Comparison of ENCODE assay signal across 27 cellular contexts in the genomic region with DNA sequence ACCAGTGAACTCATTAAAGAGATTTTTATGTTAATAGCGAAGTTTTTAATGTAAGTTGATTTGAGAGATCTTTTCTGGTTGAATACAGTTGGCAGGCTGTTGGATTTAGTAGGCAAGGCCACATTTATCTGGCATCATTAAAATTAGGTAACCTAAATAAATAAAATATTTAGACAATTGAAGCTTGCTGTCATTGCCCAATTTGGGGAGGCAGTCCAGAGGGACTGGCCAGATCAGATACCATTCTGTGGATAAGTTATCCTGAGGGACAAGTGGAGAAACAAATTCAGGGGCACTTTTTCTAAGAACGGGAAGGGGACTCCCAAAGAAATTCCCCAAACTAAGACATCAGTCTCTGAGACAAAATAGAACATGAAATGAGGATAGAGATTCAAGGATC.
"Had no signal": no experiment of that assay in that cellular context is flagged by ENCODE, and none has a peak within 500 bp of the region (broad histone marks: within the 10 kb centered on the region; RNA-seq: fewer than 3 reads in every experiment).

No MANE protein-coding gene starts in this region.

- H3K9me3 ChIP-seq: stomach, suprapubic skin, testis, thoracic aorta, thyroid gland, tibial artery, tibial nerve, transverse colon, upper lobe of left lung, upper lobe of right lung, uterus, vagina had no signal

- H3K27me3 ChIP-seq: stomach, suprapubic skin, testis, thyroid gland, tibial artery, tibial nerve, transverse colon, upper lobe of left lung, upper lobe of right lung, uterus, vagina had no signal

- H3K36me3 ChIP-seq: stomach, suprapubic skin, thoracic aorta, thyroid gland, tibial artery, tibial nerve, transverse colon, upper lobe of left lung, upper lobe of right lung, uterus, vagina had no signal

- H3K27ac ChIP-seq: stomach, suprapubic skin, testis, thoracic aorta, thyroid gland, tibial artery, tibial nerve, transverse colon, upper lobe of left lung, upper lobe of right lung, uterus, vagina had no signal

- DNase-seq: stimulated activated CD4-positive, alpha-beta T cell treated with anti-CD3 and anti-CD28 coated beads, Interleukin-2, amount 100 ng/mL, for 48 hours; stimulated activated CD4-positive, alpha-beta T cell treated with anti-CD3 and anti-CD28 coated beads, Interleukin-4, amount 100 ng/mL, for 1 hour; stimulated activated CD4-positive, alpha-beta T cell treated with anti-CD3 and anti-CD28 coated beads, Interleukin-4, amount 100 ng/mL, for 24 hours; stimulated activated CD4-positive, alpha-beta T cell treated with anti-CD3 and anti-CD28 coated beads, Interleukin-4, amount 100 ng/mL, for 4 hours; stimulated activated CD8-positive, alpha-beta memory T cell treated with anti-CD3 and anti-CD28 coated beads, Interleukin-4, amount 100 ng/mL, for 48 hours; stimulated activated naive B cell treated with anti-CD40 and anti-IgM and Interleukin-4, amounts not matched to agents 10 μg/mL and 1 μg/mL and 100 μg/mL, for 72 hours; stimulated activated naive CD4-positive, alpha-beta T cell; stimulated activated naive CD4-positive, alpha-beta T cell treated with Interleukin-2 at 50 U/mL for 16 hours; stimulated activated naive CD8-positive, alpha-beta T cell treated with anti-CD3 and anti-CD28 coated beads, Interleukin-15, amount 100 ng/mL, for 72 hours; stimulated activated naive CD8-positive, alpha-beta T cell treated with anti-CD3 and anti-CD28 coated beads, Interleukin-15, Interleukin-2, amounts not matched to agents 100 U/mL and 50 U/mL, for 24 hours; stomach; substantia nigra; testis; thyroid gland; tibial artery; transverse colon; trophoblast cell; upper lobe of left lung; upper lobe of right lung; uterus had no signal

- H3K36me3 Mint-ChIP-seq: stimulated activated memory B cell treated with anti-CD40 and anti-IgM and Interleukin-4, amounts not matched to agents 10 μg/mL and 1 μg/mL and 100 μg/mL, for 72 hours; stimulated activated naive B cell treated with anti-CD40 and anti-IgM and Interleukin-4, amounts not matched to agents 10 μg/mL and 1 μg/mL and 100 μg/mL, for 72 hours; type B pancreatic cell had no signal

- H3K4me3 ChIP-seq: stomach, suprapubic skin, testis, thoracic aorta, thyroid gland, tibial artery, tibial nerve, transverse colon, upper lobe of left lung, upper lobe of right lung, uterus, vagina had no signal

- H3K9me3 Mint-ChIP-seq: stimulated activated memory B cell treated with anti-CD40 and anti-IgM and Interleukin-4, amounts not matched to agents 10 μg/mL and 1 μg/mL and 100 μg/mL, for 72 hours; stimulated activated naive CD8-positive, alpha-beta T cell treated with anti-CD3 and anti-CD28 coated beads, Interleukin-15, amount 100 ng/mL, for 72 hours had no signal

- ATAC-seq: stimulated activated memory B cell treated with anti-CD40 and anti-IgM and Interleukin-4, amounts not matched to agents 10 μg/mL and 1 μg/mL and 100 μg/mL, for 72 hours; stimulated activated naive B cell treated with anti-CD40 and anti-IgM and Interleukin-4, amounts not matched to agents 10 μg/mL and 1 μg/mL and 100 μg/mL, for 72 hours; stimulated activated naive CD8-positive, alpha-beta T cell treated with anti-CD3 and anti-CD28 coated beads, Interleukin-15, amount 100 ng/mL, for 72 hours; stimulated activated naive CD8-positive, alpha-beta T cell treated with anti-CD3 and anti-CD28 coated beads, Interleukin-15, Interleukin-2, amounts not matched to agents 100 U/mL and 50 U/mL, for 24 hours; upper lobe of right lung had no signal

- H3K4me1 ChIP-seq: suprapubic skin, testis, thyroid gland, tibial artery, tibial nerve, transverse colon, upper lobe of left lung, upper lobe of right lung, uterus, vagina had no signal

- H3K27me3 Mint-ChIP-seq: stimulated activated memory B cell treated with anti-CD40 and anti-IgM and Interleukin-4, amounts not matched to agents 10 μg/mL and 1 μg/mL and 100 μg/mL, for 72 hours; stimulated activated naive B cell treated with anti-CD40 and anti-IgM and Interleukin-4, amounts not matched to agents 10 μg/mL and 1 μg/mL and 100 μg/mL, for 72 hours had no signal

- H3K4me3 Mint-ChIP-seq: stimulated activated memory B cell treated with anti-CD40 and anti-IgM and Interleukin-4, amounts not matched to agents 10 μg/mL and 1 μg/mL and 100 μg/mL, for 72 hours; stimulated activated naive B cell treated with anti-CD40 and anti-IgM and Interleukin-4, amounts not matched to agents 10 μg/mL and 1 μg/mL and 100 μg/mL, for 72 hours; stimulated activated naive CD8-positive, alpha-beta T cell treated with anti-CD3 and anti-CD28 coated beads, Interleukin-15, amount 100 ng/mL, for 72 hours; stimulated activated naive CD8-positive, alpha-beta T cell treated with anti-CD3 and anti-CD28 coated beads, Interleukin-15, Interleukin-2, amounts not matched to agents 100 ng/mL and 50 ng/mL, for 24 hours; type B pancreatic cell had no signal

- H3K27ac Mint-ChIP-seq: stimulated activated memory B cell treated with anti-CD40 and anti-IgM and Interleukin-4, amounts not matched to agents 10 μg/mL and 1 μg/mL and 100 μg/mL, for 72 hours; stimulated activated naive B cell treated with anti-CD40 and anti-IgM and Interleukin-4, amounts not matched to agents 10 μg/mL and 1 μg/mL and 100 μg/mL, for 72 hours; stimulated activated naive CD8-positive, alpha-beta T cell treated with anti-CD3 and anti-CD28 coated beads, Interleukin-15, amount 100 ng/mL, for 72 hours; stimulated activated naive CD8-positive, alpha-beta T cell treated with anti-CD3 and anti-CD28 coated beads, Interleukin-15, Interleukin-2, amounts not matched to agents 100 ng/mL and 50 ng/mL, for 24 hours; type B pancreatic cell had no signal

- H3K4me1 Mint-ChIP-seq: stimulated activated naive B cell treated with anti-CD40 and anti-IgM and Interleukin-4, amounts not matched to agents 10 μg/mL and 1 μg/mL and 100 μg/mL, for 72 hours; stimulated activated naive CD8-positive, alpha-beta T cell treated with anti-CD3 and anti-CD28 coated beads, Interleukin-15, amount 100 ng/mL, for 72 hours had no signal
